In the genomic region with DNA sequence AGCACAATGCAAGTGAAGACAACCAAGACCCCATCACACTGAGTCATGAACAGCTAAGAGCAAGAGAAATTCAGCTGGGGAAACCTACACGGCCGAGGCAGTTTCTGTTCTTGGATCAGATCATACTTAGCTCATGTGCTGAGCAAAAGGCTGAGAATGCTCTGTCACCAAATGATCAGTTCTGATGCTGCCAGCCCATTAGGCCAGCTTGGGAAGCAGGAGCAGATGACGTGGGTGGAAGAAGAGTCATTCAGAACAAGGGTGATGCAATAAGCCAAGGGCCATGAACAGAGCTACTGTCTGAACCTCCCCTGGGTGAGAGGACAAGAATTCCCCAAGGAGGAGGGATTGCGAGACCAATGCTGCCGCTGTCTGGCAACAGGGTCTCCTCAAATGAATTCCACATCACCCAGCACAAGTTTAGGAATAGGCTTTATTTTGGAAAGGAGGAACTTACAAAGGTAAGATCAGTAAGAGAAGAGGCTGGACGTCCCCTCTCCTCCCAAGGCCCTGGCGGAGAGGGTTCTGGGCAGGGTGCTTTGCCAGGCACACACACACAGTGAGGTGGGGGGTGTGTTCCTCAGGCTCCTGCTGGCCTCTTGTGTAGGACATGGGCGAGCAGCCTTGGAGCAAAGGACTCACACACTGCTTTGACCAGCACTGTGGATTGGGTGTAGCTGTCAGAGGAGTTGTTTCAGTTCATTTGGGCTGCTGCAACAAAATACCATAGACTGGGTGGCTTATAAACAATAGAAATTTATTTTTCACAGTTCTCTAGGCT, we compare ENCODE assay signal across 9 cellular contexts.
DNase-seq lines count a peak whose midpoint lies in the region; ATAC-seq, FAIRE-seq and TF ChIP-seq lines count a peak whose summit lies in the region.
"Had no signal": no experiment of that assay in that cellular context is flagged by ENCODE, and none has a peak within 500 bp of the region (broad histone marks: within the 10 kb centered on the region; RNA-seq: fewer than 3 reads in every experiment).

No MANE protein-coding gene starts in this region.

- H3K4me1 ChIP-seq in foreskin keratinocyte (no peaks in the 10 kb centered on the region), sigmoid colon (no peaks in the 10 kb centered on the region), suprapubic skin (no peaks in the 10 kb centered on the region)

- DNase-seq in H54 (ENCODE audit: insufficient read length, low spot score) (peak; percentile 3), SW480 (ENCODE audit: low spot score) (peak; percentile 16), foreskin keratinocyte (peak; percentile 55 to 70), sigmoid colon (peak; percentile 69), suprapubic skin (ENCODE audit: low spot score in 2 of 2) (no peak), NCI-H748 (lab: John Stamatoyannopoulos, UW; ENCODE audit: unreplicated experiment) (no peak), NCI-H2227 (lab: John Stamatoyannopoulos, UW; ENCODE audit: unreplicated experiment) (no peak)
- DNase-seq: RPMI8226 had no signal

- no peak for TF ChIP-seq POLR2A in H54 (IDR thresholded peaks at IDR 0.05; ENCODE audit: low read depth, low read length)
- TF ChIP-seq POLR2A in sigmoid colon (IDR thresholded peaks at IDR 0.05), result no peak
- no peak for TF ChIP-seq POLR2A in suprapubic skin (IDR thresholded peaks at IDR 0.05)

- no peak overlapping the region for H3K4me3 ChIP-seq in sigmoid colon
- no peak overlapping the region for H3K4me3 ChIP-seq in suprapubic skin

- no peak for TF ChIP-seq CTCF in foreskin keratinocyte (conservative IDR thresholded peaks at IDR 0.05)
- TF ChIP-seq CTCF in sigmoid colon (IDR thresholded peaks at IDR 0.05), result no peak
- no peak for TF ChIP-seq CTCF in suprapubic skin (IDR thresholded peaks at IDR 0.05)

- H3K27me3 ChIP-seq in foreskin keratinocyte (no peaks in the 10 kb centered on the region), sigmoid colon (no peaks in the 10 kb centered on the region), suprapubic skin (peaks cover 13% of the 10 kb centered on the region)

- intact Hi-C loops in sigmoid colon (cut with DNase I), result no loop called here

- H3K36me3 ChIP-seq in sigmoid colon (no peaks in the 10 kb centered on the region), suprapubic skin (no peaks in the 10 kb centered on the region)

- no peak for TF ChIP-seq EP300 in sigmoid colon (IDR thresholded peaks at IDR 0.05)
- TF ChIP-seq EP300 in suprapubic skin (IDR thresholded peaks at IDR 0.05), result no peak

- no peaks in the 10 kb centered on the region for H3K9me3 ChIP-seq in sigmoid colon
- H3K9me3 ChIP-seq in suprapubic skin, result no peaks in the 10 kb centered on the region

- 77 to 86% methylated on average over 8 of the region's 8 CpGs for WGBS in sigmoid colon, 2 donors
- 69% methylated on average over 8 of the region's 8 CpGs for WGBS in suprapubic skin

- ATAC-seq in foreskin keratinocyte, result peak; percentile 89
- no peak for ATAC-seq in HG02840 (IDR thresholded peaks at IDR 0.05; ENCODE audit: low FRiP score, unreplicated experiment)

- no peak for FAIRE-seq in H54 (lab: Jason Lieb, UNC)

- H3K27ac ChIP-seq in foreskin keratinocyte (no peak overlapping the region), sigmoid colon (no peak overlapping the region), suprapubic skin (no peak overlapping the region)

Comparison
In these comparisons a context has a peak if more than half of its experiments do, and no peak if none do; other contexts are left out.
1. DNase-seq: peak in H54 (single experiment), SW480 (single experiment), foreskin keratinocyte (2 of 2) and sigmoid colon (single experiment); none in suprapubic skin (0 of 2), NCI-H748 (single experiment) and NCI-H2227 (single experiment).